Comparison of ENCODE assay signal across 8 cellular contexts in the genomic region with DNA sequence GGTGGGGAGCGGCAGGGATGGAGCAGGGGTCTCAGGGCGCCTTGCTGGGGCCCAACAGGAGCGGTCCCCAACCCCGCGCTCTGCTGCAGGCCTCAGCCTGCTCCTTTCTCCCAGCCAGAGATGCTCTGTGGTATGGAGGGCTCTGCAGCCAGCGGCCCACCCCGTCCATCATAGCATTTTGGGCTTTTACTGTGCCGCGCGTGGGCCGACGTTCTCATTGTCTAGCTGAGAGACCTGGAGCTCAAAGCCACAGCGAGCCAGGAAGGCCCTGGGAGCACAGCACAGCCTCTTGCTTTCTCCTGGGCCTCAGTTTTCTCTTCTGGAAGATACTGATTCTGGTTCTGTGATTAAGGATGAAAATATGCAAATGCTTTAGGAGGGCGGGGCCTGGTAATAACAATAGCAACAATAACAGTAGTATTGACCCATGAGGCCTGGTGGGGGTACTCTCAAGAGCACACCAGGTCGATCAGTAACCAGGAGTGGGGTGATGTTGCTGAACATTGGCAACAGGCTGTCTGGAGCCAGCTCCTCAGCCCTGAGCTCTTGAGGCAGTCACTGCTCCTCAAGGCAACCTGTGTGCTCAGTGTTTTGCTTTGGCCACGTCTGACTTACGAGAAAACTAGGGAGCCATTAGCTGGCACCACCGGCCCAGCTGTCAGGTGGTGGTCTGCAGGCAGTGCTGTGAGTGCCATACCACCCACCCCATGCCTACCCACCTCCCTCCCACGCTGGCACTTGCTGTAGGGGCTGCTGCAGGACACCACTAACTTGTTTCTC. TPM values are rescaled to one million over a fixed set of nuclear protein-coding genes. Genes with fewer than 3 reads are reported as not detected.
A peak's percentile ranks its signal among the peaks of the same experiment; 100 is the strongest.
DNase-seq lines count a peak whose midpoint lies in the region; ATAC-seq and TF ChIP-seq lines count a peak whose summit lies in the region.

No MANE protein-coding gene starts in this region.

- H4K8ac ChIP-seq in IMR-90 (ENCODE audit: low read depth in 2 of 2, low read length in 2 of 2), result no peak overlapping the region

- POLR2A ChIA-PET in IMR-90 (lab: Charles Lee; ENCODE audit: unreplicated experiment), result interaction anchor here (0.8 kb wide), 1 partner anchor 116 kb away, joined by 3 read pairs; no protein-coding TSS in a partner anchor

- no peak overlapping the region for H2BK5ac ChIP-seq in IMR-90 (ENCODE audit: low read depth, low read length, poor library complexity, severe bottlenecking)

- peaks cover 2% of the 10 kb centered on the region; the same call in 1 of the 2 replicates for H3K36me3 ChIP-seq in IMR-90 (ENCODE audit: control insufficient read depth, insufficient read depth, low read length)
- no peaks in the 10 kb centered on the region for H3K36me3 ChIP-seq in effector memory CD4-positive, alpha-beta T cell (ENCODE audit: control insufficient read depth, insufficient read depth, low read length)
- no peaks in the 10 kb centered on the region for H3K36me3 ChIP-seq in parathyroid adenoma (ENCODE audit: control insufficient read depth, insufficient read depth, low read length)

- H3K27ac ChIP-seq in C4-2B (peak overlapping the region; percentile 57; the same call in 1 of the 2 replicates), IMR-90 (ENCODE audit: insufficient read depth, low read length) (no peak overlapping the region), parathyroid adenoma (no peak overlapping the region)
- H3K27ac ChIP-seq in effector memory CD4-positive, alpha-beta T cell (ENCODE audit: insufficient read depth, low read length, poor library complexity, severe bottlenecking), result no peak overlapping the region

- no peak for TF ChIP-seq POLR2A in IMR-90 (IDR thresholded peaks at IDR 0.05; ENCODE audit: low read depth, low read length)

- H3K9me3 ChIP-seq in IMR-90 (ENCODE audit: control insufficient read depth, insufficient read depth, low read length), result no peaks in the 10 kb centered on the region; the same call in 1 of the 2 replicates
- no peaks in the 10 kb centered on the region for H3K9me3 ChIP-seq in effector memory CD4-positive, alpha-beta T cell (ENCODE audit: control insufficient read depth, low read length)
- no peaks in the 10 kb centered on the region for H3K9me3 ChIP-seq in parathyroid adenoma (ENCODE audit: control insufficient read depth, low read length)

- no peak overlapping the region for H2BK120ac ChIP-seq in IMR-90 (ENCODE audit: low read depth, low read length)

- no peak overlapping the region for H3K14ac ChIP-seq in IMR-90 (replicated peaks; ENCODE audit: low read depth, low read length)

- TF ChIP-seq CTCF in C4-2B (conservative IDR thresholded peaks at IDR 0.05), result no peak; the same call in none of the 2 replicates
- TF ChIP-seq CTCF in IMR-90 (conservative IDR thresholded peaks at IDR 0.05; ENCODE audit: low read depth, low read length), result no peak
- TF ChIP-seq CTCF in parathyroid adenoma (IDR thresholded peaks at IDR 0.05), result no peak

- no peak overlapping the region for H3K18ac ChIP-seq in IMR-90 (ENCODE audit: low read depth, low read length)

- H3K9me1 ChIP-seq in IMR-90 (ENCODE audit: insufficient read depth, low read length), result no peaks in the 10 kb centered on the region

- H3K4me1 ChIP-seq in IMR-90 (ENCODE audit: control insufficient read depth, insufficient read depth, low read length) (peaks cover 7% of the 10 kb centered on the region; the same call in 1 of the 2 replicates), parathyroid adenoma (peaks cover 9% of the 10 kb centered on the region)
- peaks cover 14% of the 10 kb centered on the region for H3K4me1 ChIP-seq in effector memory CD4-positive, alpha-beta T cell (ENCODE audit: control insufficient read depth, insufficient read depth, low read length, poor library complexity, severe bottlenecking)

- H2AFZ ChIP-seq in IMR-90 (replicated peaks; ENCODE audit: low read length, poor library complexity), result peak overlapping the region; percentile 73
- peak overlapping the region; percentile 99 for H2AFZ ChIP-seq in parathyroid adenoma

- no peak overlapping the region for H2AK5ac ChIP-seq in IMR-90 (ENCODE audit: low read depth, low read length)

- no TSS peak for BruUV-seq in IMR-90 (replicated peaks; lab: Mats Ljungman, UMichigan)

- H3K9ac ChIP-seq in IMR-90 (ENCODE audit: low read depth, low read length), result no peak overlapping the region
- H3K9ac ChIP-seq in parathyroid adenoma, result no peak overlapping the region

- peaks cover 3% of the 10 kb centered on the region; the same call in 1 of the 2 replicates for H3K27me3 ChIP-seq in IMR-90 (ENCODE audit: control insufficient read depth, insufficient read depth, low read length)
- no peaks in the 10 kb centered on the region for H3K27me3 ChIP-seq in effector memory CD4-positive, alpha-beta T cell (replicated peaks; ENCODE audit: control insufficient read depth, insufficient read depth, low read length, poor library complexity, severe bottlenecking)
- no peaks in the 10 kb centered on the region for H3K27me3 ChIP-seq in parathyroid adenoma (ENCODE audit: control insufficient read depth, insufficient read depth, low read length)

- 64% methylated on average over 9 of the region's 19 CpGs; no CpG with 5 or more reads in 1 of the 2 experiments for WGBS in IMR-90 (ENCODE audit: extremely low coverage in 2 of 2, insufficient read length in 1 of 2), 2 experiments

- H4K5ac ChIP-seq in IMR-90 (ENCODE audit: low read depth, low read length), result no peak overlapping the region

- no peak overlapping the region for H2AK9ac ChIP-seq in IMR-90 (replicated peaks; ENCODE audit: low read depth, low read length, poor library complexity)

- no peak overlapping the region for H3K56ac ChIP-seq in IMR-90 (ENCODE audit: extremely low read depth, insufficient read depth, low read length)

- no peak overlapping the region for H2BK15ac ChIP-seq in IMR-90 (ENCODE audit: low read depth, low read length)

- H3K79me1 ChIP-seq in IMR-90 (ENCODE audit: low read depth in 1 of 2, low read length in 2 of 2), result peaks cover 0 to 6% of the 10 kb centered on the region in 2 experiments; a peak in 1 of 4 replicates

- no peak overlapping the region for H3K23ac ChIP-seq in IMR-90 (ENCODE audit: low read depth, low read length)

- in situ Hi-C loops in IMR-90 (cut with MboI; ENCODE audit: low sequenced_read_pairs), result loop anchor here (5.0 kb wide), 2 partner anchors 140 to 145 kb away; no protein-coding TSS in a partner anchor

- dilution Hi-C loops in IMR-90 (cut with HindIII; ENCODE audit: low sequenced_read_pairs, unreplicated experiment), result no loop called here

- H3K4ac ChIP-seq in IMR-90 (ENCODE audit: low read depth, low read length), result no peak overlapping the region

- H3K4me2 ChIP-seq in IMR-90 (ENCODE audit: low read depth, low read length) (peak overlapping the region; percentile 21; the same call in 1 of the 2 replicates), parathyroid adenoma (ENCODE audit: low read length) (no peak overlapping the region)

- peaks cover 7% of the 10 kb centered on the region; the same call in 1 of the 2 replicates for H4K20me1 ChIP-seq in IMR-90 (ENCODE audit: insufficient read depth, low read length)

- H3K4me3 ChIP-seq in IMR-90 (ENCODE audit: insufficient read depth, low read depth, low read length) (no peak overlapping the region), parathyroid adenoma (ENCODE audit: low read depth, low read length) (no peak overlapping the region)
- H3K4me3 ChIP-seq in effector memory CD4-positive, alpha-beta T cell (ENCODE audit: insufficient read depth, low read depth, low read length, poor library complexity, severe bottlenecking), result peak overlapping the region; percentile 65

- H3K79me2 ChIP-seq in parathyroid adenoma, result no peaks in the 10 kb centered on the region

- ATAC-seq in IMR-90 (ENCODE audit: low read depth) (no peak), GM21515 (IDR thresholded peaks at IDR 0.05; ENCODE audit: unreplicated experiment) (no peak)

- no peak overlapping the region for H2BK20ac ChIP-seq in IMR-90 (ENCODE audit: low read depth, low read length)

- DNase-seq in IMR-90 (no peak), foreskin melanocyte (no peak), OCI-M1 (lab: John Stamatoyannopoulos, UW) (no peak)
- DNase-seq in effector memory CD4-positive, alpha-beta T cell, result no peak
- no peak for DNase-seq in activated CD8-positive, alpha-beta memory T cell treated with anti-CD3 and anti-CD28 coated beads, Interleukin-2, amount 50 U/mL, for 4 hours

- intact Hi-C loops in IMR-90 (cut with micrococcal nuclease), result loop anchor here (1.0 to 5.0 kb wide), 3 partner anchors 73 to 144 kb away; no protein-coding TSS in a partner anchor

- no peak overlapping the region for H4K91ac ChIP-seq in IMR-90 (ENCODE audit: insufficient read depth, low read depth, low read length)

- CTCF ChIA-PET in IMR-90 (lab: Yijun Ruan, JAX), result interaction anchor here (0.6 to 2.1 kb wide), 14 partner anchors 12 to 151 kb away, joined by 3 to 13 read pairs (median 3); no protein-coding TSS in a partner anchor

- TF ChIP-seq RAD21 in IMR-90 (IDR thresholded peaks at IDR 0.05; ENCODE audit: low read length), result no peak

TF ChIP-seq in IMR-90, 13 proteins besides CTCF, POLR2A, EP300 and RAD21:
- TF ChIP-seq, protein P1, sequence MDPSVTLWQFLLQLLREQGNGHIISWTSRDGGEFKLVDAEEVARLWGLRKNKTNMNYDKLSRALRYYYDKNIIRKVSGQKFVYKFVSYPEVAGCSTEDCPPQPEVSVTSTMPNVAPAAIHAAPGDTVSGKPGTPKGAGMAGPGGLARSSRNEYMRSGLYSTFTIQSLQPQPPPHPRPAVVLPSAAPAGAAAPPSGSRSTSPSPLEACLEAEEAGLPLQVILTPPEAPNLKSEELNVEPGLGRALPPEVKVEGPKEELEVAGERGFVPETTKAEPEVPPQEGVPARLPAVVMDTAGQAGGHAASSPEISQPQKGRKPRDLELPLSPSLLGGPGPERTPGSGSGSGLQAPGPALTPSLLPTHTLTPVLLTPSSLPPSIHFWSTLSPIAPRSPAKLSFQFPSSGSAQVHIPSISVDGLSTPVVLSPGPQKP (IDR thresholded peaks at IDR 0.05; ENCODE audit: borderline replicate concordance, low read depth, low read length), result no peak
- TF ChIP-seq NFE2L2 (IDR thresholded peaks at IDR 0.05; ENCODE audit: low read depth, low read length) (no peak), SMC3 (IDR thresholded peaks at IDR 0.05; ENCODE audit: low read depth, low read length) (no peak), FOS (IDR thresholded peaks at IDR 0.05; ENCODE audit: low read depth, low read length) (no peak), RCOR1 (IDR thresholded peaks at IDR 0.05; ENCODE audit: insufficient replicate concordance, low read length) (no peak)

RNA-seq across cellular contexts. Expression of a gene that starts 1.1 kb away (rescaled TPM):
- 0.54 and 1.1 TPM in 2 replicates for total RNA-seq in IMR-90 (2012; rRNA removed)
- 1.4 and 1.8 TPM in 2 replicates for polyA plus RNA-seq in IMR-90 (2012; rRNA removed)
- polyA plus RNA-seq in IMR-90 (2012; cell fraction: cytosol; rRNA removed), result 1.2 and 5.9 TPM in 2 replicates
- polyA plus RNA-seq in IMR-90 (2012; cell fraction: nucleus; rRNA removed; ENCODE audit: low replicate concordance), result 8.4 and 9.1 TPM in 2 replicates

RNA-seq across cellular contexts. Expression of a gene that starts 20.5 kb away (rescaled TPM):
- total RNA-seq in IMR-90 (2012; rRNA removed), result 6.1 and 8.9 TPM in 2 replicates
- 9.1 and 10.1 TPM in 2 replicates for polyA plus RNA-seq in IMR-90 (2012; rRNA removed)
- polyA plus RNA-seq in IMR-90 (2012; cell fraction: cytosol; rRNA removed), result 3.3 and 9.5 TPM in 2 replicates
- polyA plus RNA-seq in IMR-90 (2012; cell fraction: nucleus; rRNA removed; ENCODE audit: low replicate concordance), result 12.6 and 13.5 TPM in 2 replicates
